ENCODE assay signal across 8 cellular contexts in genomic region chr11:121292503-121293275, GRCh38. TPM values are rescaled to one million over a fixed set of nuclear protein-coding genes. Genes with fewer than 3 reads are reported as not detected.
A peak's percentile ranks its signal among the peaks of the same experiment; 100 is the strongest.
DNase-seq lines count a peak whose midpoint lies in the region; ATAC-seq and TF ChIP-seq lines count a peak whose summit lies in the region.

Gene SC5D, plus strand, starts transcription at chr11:121292771. Its CDS starts 10,605 bp downstream, at chr11:121303376.

- intact Hi-C loops in mucosa of descending colon (cut with DNase I, micrococcal nuclease), result no loop called here

- H3K36me3 Mint-ChIP-seq in IgD-negative memory B cell, result peaks cover 2% of the 10 kb centered on the region

- peaks cover 10 to 30% (median 23%) of the 10 kb centered on the region in 3 donors for H3K4me1 Mint-ChIP-seq in IgD-negative memory B cell

- H3K36me3 ChIP-seq in mucosa of descending colon (ENCODE audit: low read depth), result no peaks in the 10 kb centered on the region

- no peaks in the 10 kb centered on the region for H3K9me3 Mint-ChIP-seq in IgD-negative memory B cell

- H3K27ac ChIP-seq in epithelial cell of prostate, result peak within 1 kb of the TSS; percentile 67

- no peaks in the 10 kb centered on the region for H3K9me3 ChIP-seq in mucosa of descending colon

- H3K4me1 ChIP-seq in mucosa of descending colon (ENCODE audit: low read depth), result no peaks in the 10 kb centered on the region

- H3K27ac Mint-ChIP-seq in IgD-negative memory B cell, result peak within 1 kb of the TSS; percentile 96 to 99 (median 98)

- H3K4me3 ChIP-seq in mucosa of descending colon, result peak within 1 kb of the TSS; percentile 44

- ATAC-seq in GM21529 (IDR thresholded peaks at IDR 0.05; ENCODE audit: unreplicated experiment), result peak; percentile 93
- ATAC-seq in mucosa of descending colon, result peak; percentile 99

- TF ChIP-seq CTCF in mucosa of descending colon (IDR thresholded peaks at IDR 0.05), result no peak

- H3K4me3 Mint-ChIP-seq in IgD-negative memory B cell, result peak within 1 kb of the TSS; percentile 88 to 98 (median 94)

- DNase-seq in DMS 273 treated with DMSO at 0.1 percent for 48 hours (lab: John Stamatoyannopoulos, UW) (peak; percentile 74), OCI-M2 (lab: John Stamatoyannopoulos, UW; ENCODE audit: unreplicated experiment) (peak; percentile 40), activated T-cell treated with anti-CD3 and anti-CD28 coated beads for 48 hours (ENCODE audit: low read depth) (peak; percentile 92), epithelial cell of prostate (ENCODE audit: low read depth, low spot score) (peak; percentile 78), mucosa of descending colon (peak; percentile 96 to 97 (median 97))
- peak; percentile 91 for DNase-seq in stimulated activated CD8-positive, alpha-beta memory T cell treated with anti-CD3 and anti-CD28 coated beads, Interleukin-4, amount 100 ng/mL, for 24 hours (ENCODE audit: low read depth)

- no peaks in the 10 kb centered on the region for H3K27me3 Mint-ChIP-seq in IgD-negative memory B cell

RNA-seq across cellular contexts. Expression of gene SC5D, which starts in this region (rescaled TPM):
- polyA plus RNA-seq in IgD-negative memory B cell, result 9.5 TPM
- total RNA-seq in mucosa of descending colon, result 10 to 100 TPM; 37.6 to 45.9 (median 43.1) TPM

Comparison
In these comparisons a context has a peak if more than half of its experiments do, and no peak if none do; other contexts are left out.
1. Peak in every context shown above with its lines: DNase-seq, ATAC-seq, H3K4me3 ChIP-seq and H3K27ac ChIP-seq.
2. DNase-seq: peak in every context shown above with its lines; median percentile 97 in mucosa of descending colon; 92 in activated T-cell treated with anti-CD3 and anti-CD28 coated beads for 48 hours; 91 in stimulated activated CD8-positive, alpha-beta memory T cell treated with anti-CD3 and anti-CD28 coated beads, Interleukin-4, amount 100 ng/mL, for 24 hours; 78 in epithelial cell of prostate; 74 in DMS 273 treated with DMSO at 0.1 percent for 48 hours; 40 in OCI-M2.